ENCODE assay signal across 29 cellular contexts in the genomic region with DNA sequence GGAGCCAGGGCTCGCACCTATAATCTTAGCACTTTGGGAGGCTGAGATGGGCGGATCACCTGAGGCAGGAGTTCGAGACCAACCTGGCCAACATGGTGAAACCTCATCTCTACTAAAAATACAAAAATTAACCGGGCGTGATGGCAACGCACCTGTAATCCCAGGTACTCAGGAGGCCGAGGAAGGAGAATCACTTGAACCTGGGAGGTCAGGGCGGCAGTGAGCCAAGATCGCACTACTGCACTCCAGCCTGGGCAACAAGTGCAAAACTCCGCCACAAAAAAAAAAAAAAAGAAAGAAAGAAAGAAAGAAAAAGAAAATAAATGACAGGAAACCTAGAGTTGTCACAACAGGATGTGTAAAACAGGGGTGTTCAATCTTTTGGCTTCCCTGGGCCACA.
"Had no signal": no experiment of that assay in that cellular context is flagged by ENCODE, and none has a peak within 500 bp of the region (broad histone marks: within the 10 kb centered on the region; RNA-seq: fewer than 3 reads in every experiment).

No MANE protein-coding gene starts in this region.

- DNase-seq: hippocampal formation; kidney glomerular epithelial cell; left cardiac atrium; left lung; lower lobe of right lung; mammary epithelial cell; mesenchymal stem cell; naive B cell; natural killer cell; pancreas; posterior cingulate gyrus; retina; right cardiac atrium; stimulated activated CD4-positive, alpha-beta T cell treated with anti-CD3 and anti-CD28 coated beads, Interleukin-12 subunit alpha, Interleukin-12 subunit beta, amount 100 ng/mL, for 4 hours; stimulated activated CD4-positive, alpha-beta T cell treated with anti-CD3 and anti-CD28 coated beads, Interleukin-15, amount 100 ng/mL, for 24 hours; stimulated activated CD4-positive, alpha-beta T cell treated with anti-CD3 and anti-CD28 coated beads, Interleukin-2, amount 100 ng/mL, for 24 hours; stimulated activated CD4-positive, alpha-beta T cell treated with anti-CD3 and anti-CD28 coated beads, Interleukin-4, amount 100 ng/mL, for 1 hour; stimulated activated naive B cell treated with anti-CD40 and anti-IgM and Interleukin-4, amounts not matched to agents 10 μg/mL and 1 μg/mL and 100 μg/mL, for 72 hours; stimulated activated naive CD8-positive, alpha-beta T cell treated with anti-CD3 and anti-CD28 coated beads, Interleukin-15, Interleukin-2, amounts not matched to agents 100 U/mL and 50 U/mL, for 24 hours; stomach; testis; tibial artery; trophoblast cell; upper lobe of right lung had no signal

- H3K27me3 ChIP-seq: left lung, pancreas, stomach, testis, tibial artery, upper lobe of right lung had no signal

- H3K9me3 ChIP-seq: left lung, lower lobe of right lung, pancreas, prostate gland, stomach, testis, tibial artery, upper lobe of right lung had no signal

- H3K27ac ChIP-seq: left lung, lower lobe of right lung, pancreas, prostate gland, skin epidermis, stomach, testis, tibial artery, upper lobe of right lung had no signal

- ATAC-seq: left cardiac atrium; left lung; lower lobe of right lung; natural killer cell; pancreas; right cardiac atrium; sciatic nerve; stimulated activated naive B cell treated with anti-CD40 and anti-IgM and Interleukin-4, amounts not matched to agents 10 μg/mL and 1 μg/mL and 100 μg/mL, for 72 hours; stimulated activated naive CD8-positive, alpha-beta T cell treated with anti-CD3 and anti-CD28 coated beads, Interleukin-15, Interleukin-2, amounts not matched to agents 100 U/mL and 50 U/mL, for 24 hours; upper lobe of right lung had no signal

- FAIRE-seq: keratinocyte, pancreas, urothelium cell line had no signal

- H3K4me3 ChIP-seq: left lung, lower lobe of right lung, pancreas, prostate gland, skin epidermis, stomach, testis, tibial artery, upper lobe of right lung had no signal

- H3K36me3 ChIP-seq: pancreas, prostate gland had no signal

- H3K4me1 ChIP-seq: pancreas, prostate gland had no signal
